19 cellular contexts compared by ENCODE assay signal in genomic region chr2:25460261-25460905, GRCh38.
"Had no signal": no experiment of that assay in that cellular context is flagged by ENCODE, and none has a peak within 500 bp of the region (broad histone marks: within the 10 kb centered on the region; RNA-seq: fewer than 3 reads in every experiment).

No MANE protein-coding gene starts in this region.

- H3K4me1 Mint-ChIP-seq: endodermal cell, natural killer cell had no signal

- FAIRE-seq: islet of Langerhans, pancreas had no signal

- DNase-seq: activated CD4-positive, alpha-beta T cell treated with anti-CD3 and anti-CD28 coated beads, Interleukin-2, amount 50 U/mL, for 4 hours; body of pancreas; endodermal cell; foreskin keratinocyte; glutamatergic neuron; hippocampal formation; left cardiac atrium; natural killer cell; pancreas; right lobe of liver; stimulated activated CD4-positive, alpha-beta T cell treated with anti-CD3 and anti-CD28 coated beads, Interleukin-4, amount 100 ng/mL, for 1 hour; T-helper 1 cell; T-helper 9 cell; testis; upper lobe of left lung had no signal

- H3K4me2 ChIP-seq: smooth muscle cell had no signal

- H3K27me3 ChIP-seq: body of pancreas, foreskin keratinocyte, pancreas, right lobe of liver, testis, upper lobe of left lung had no signal

- H3K27ac Mint-ChIP-seq: activated T-helper 1 cell treated with anti-CD3 and anti-CD28 coated beads, Interleukin-12 subunit alpha, Interleukin-12 subunit beta, Interleukin-2, Interleukin-4 antibody, amounts not matched to agents 30 ng/mL and 10 ng/mL and 1 ng/mL, durations not matched to agents 14 hours and 24 hours and 36 hours; endodermal cell; natural killer cell had no signal

- ATAC-seq: body of pancreas, foreskin keratinocyte, left cardiac atrium, natural killer cell, pancreas had no signal

- H3K4me3 ChIP-seq: body of pancreas, pancreas, right lobe of liver, smooth muscle cell, testis, upper lobe of left lung had no signal

- H3K27ac ChIP-seq: body of pancreas, epithelial cell of prostate, foreskin keratinocyte, pancreas, right lobe of liver, testis, upper lobe of left lung had no signal

- H3K4me1 ChIP-seq: body of pancreas, foreskin keratinocyte, pancreas, testis, upper lobe of left lung had no signal

- H3K36me3 Mint-ChIP-seq: natural killer cell had no signal

- H3K36me3 ChIP-seq: pancreas, right lobe of liver, upper lobe of left lung had no signal

- H3K4me3 Mint-ChIP-seq: activated T-helper 1 cell treated with anti-CD3 and anti-CD28 coated beads, Interleukin-12 subunit alpha, Interleukin-12 subunit beta, Interleukin-2, Interleukin-4 antibody, amounts not matched to agents 30 ng/mL and 10 ng/mL and 1 ng/mL, durations not matched to agents 14 hours and 24 hours and 36 hours; endodermal cell; natural killer cell had no signal

- H3K9me3 ChIP-seq: body of pancreas, pancreas, right lobe of liver, testis, upper lobe of left lung had no signal

- H3K9me3 Mint-ChIP-seq: natural killer cell had no signal
